23 cellular contexts compared by ENCODE assay signal in the genomic region with DNA sequence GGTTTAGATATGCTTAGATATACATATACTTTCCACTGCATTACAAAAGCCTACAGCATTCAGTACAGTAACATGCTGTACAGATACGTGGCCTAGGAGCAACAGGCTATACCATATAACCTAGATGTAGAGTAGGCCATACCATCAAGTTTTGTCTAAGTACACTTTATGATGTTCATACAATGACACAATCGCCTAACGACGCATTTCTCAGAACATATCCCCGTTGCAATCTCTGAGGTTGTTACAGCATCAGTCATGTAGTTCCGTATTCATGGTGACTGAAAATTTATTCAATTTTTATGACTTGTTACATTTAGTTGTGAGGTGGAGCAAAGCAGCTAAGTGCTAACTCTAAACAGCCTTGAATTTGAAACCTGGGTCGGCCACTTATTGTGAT.
"Had no signal": no experiment of that assay in that cellular context is flagged by ENCODE, and none has a peak within 500 bp of the region (broad histone marks: within the 10 kb centered on the region; RNA-seq: fewer than 3 reads in every experiment).

No MANE protein-coding gene starts in this region.

- H3K9me3 Mint-ChIP-seq: effector memory CD8-positive, alpha-beta T cell had no signal

- ATAC-seq: effector memory CD8-positive, alpha-beta T cell; gastroesophageal sphincter had no signal

- DNase-seq: activated CD4-positive, alpha-beta T cell treated with anti-CD3 and anti-CD28 coated beads for 48 hours; activated CD4-positive, alpha-beta T cell treated with anti-CD3 and anti-CD28 coated beads, Interleukin-2, amount 50 U/mL, for 48 hours; activated CD4-positive, CD25-positive, alpha-beta regulatory T cell; activated CD8-positive, alpha-beta memory T cell treated with anti-CD3 and anti-CD28 coated beads for 24 hours; activated gamma-delta T cell; activated naive CD4-positive, alpha-beta T cell treated with anti-CD3 and anti-CD28 coated beads, Interleukin-2, amount 10 ng/mL, durations not matched to agents 7 days and 5 days; activated naive CD8-positive, alpha-beta T cell treated with anti-CD3 and anti-CD28 coated beads, Interleukin-2, amount 10 ng/mL, durations not matched to agents 7 days and 5 days; amniotic stem cell; caudate nucleus; cortex of kidney; effector memory CD8-positive, alpha-beta T cell; head of caudate nucleus; hippocampal formation; naive B cell; right cardiac atrium; stimulated activated CD4-positive, alpha-beta T cell treated with anti-CD3 and anti-CD28 coated beads, Interleukin-15, amount 100 ng/mL, for 24 hours; stimulated activated CD4-positive, alpha-beta T cell treated with anti-CD3 and anti-CD28 coated beads, Interleukin-2, amount 100 ng/mL, for 24 hours; stimulated activated naive CD4-positive, alpha-beta T cell treated with Interleukin-2 at 50 U/mL for 16 hours; T-helper 1 cell had no signal

- H3K4me3 Mint-ChIP-seq: activated naive CD4-positive, alpha-beta T cell treated with anti-CD3 and anti-CD28 coated beads, Interleukin-2, amount 10 ng/mL, durations not matched to agents 7 days and 5 days; activated naive CD8-positive, alpha-beta T cell treated with anti-CD3 and anti-CD28 coated beads, Interleukin-2, amount 10 ng/mL, durations not matched to agents 7 days and 5 days; effector memory CD8-positive, alpha-beta T cell; mesothelial cell of epicardium; naive B cell; neural progenitor cell; T-helper 2 cell treated with Interferon-gamma antibody and Interleukin-4, amounts not matched to agents 5 μg/mL and 100 μg/mL, for 36 hours had no signal

- H3K27me3 Mint-ChIP-seq: activated naive CD4-positive, alpha-beta T cell treated with anti-CD3 and anti-CD28 coated beads, Interleukin-2, amount 10 ng/mL, durations not matched to agents 7 days and 5 days; activated naive CD8-positive, alpha-beta T cell treated with anti-CD3 and anti-CD28 coated beads, Interleukin-2, amount 10 ng/mL, durations not matched to agents 7 days and 5 days; effector memory CD8-positive, alpha-beta T cell; naive B cell had no signal

- H3K27ac Mint-ChIP-seq: activated naive CD4-positive, alpha-beta T cell treated with anti-CD3 and anti-CD28 coated beads, Interleukin-2, amount 10 ng/mL, durations not matched to agents 7 days and 5 days; activated naive CD8-positive, alpha-beta T cell treated with anti-CD3 and anti-CD28 coated beads, Interleukin-2, amount 10 ng/mL, durations not matched to agents 7 days and 5 days; mesothelial cell of epicardium; naive B cell; neural progenitor cell; T-helper 2 cell treated with Interferon-gamma antibody and Interleukin-4, amounts not matched to agents 5 μg/mL and 100 μg/mL, for 36 hours had no signal
